In the genomic region with DNA sequence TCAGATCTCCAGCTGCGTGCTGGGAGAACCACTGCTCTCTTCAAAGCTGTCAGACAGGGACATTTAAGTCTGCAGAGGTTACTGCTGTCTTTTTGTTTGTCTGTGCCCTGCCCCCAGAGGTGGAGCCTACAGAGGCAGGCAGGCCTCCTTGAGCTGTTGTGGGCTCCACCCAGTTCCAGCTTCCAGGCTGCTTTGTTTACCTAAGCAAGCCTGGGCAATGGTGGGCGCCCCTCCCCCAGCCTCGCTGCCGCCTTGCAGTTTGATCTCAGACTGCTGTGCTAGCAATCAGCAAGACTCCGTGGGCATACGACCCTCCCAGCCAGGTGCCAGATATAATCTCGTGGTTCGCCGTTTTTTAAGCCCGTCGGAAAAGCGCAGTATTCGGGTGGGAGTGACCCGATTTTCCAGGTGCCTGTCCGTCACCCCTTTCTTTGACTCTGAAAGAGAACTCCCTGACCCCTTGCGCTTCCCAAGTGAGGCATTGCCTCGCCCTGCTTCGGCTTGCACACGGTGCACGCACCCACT, we compare ENCODE assay signal across 1 cellular context.
A peak's percentile ranks its signal among the peaks of the same experiment; 100 is the strongest.
TF ChIP-seq lines count a peak whose summit lies in the region.

No MANE protein-coding gene starts in this region.

TF ChIP-seq in HEK293, 187 proteins besides CTCF, POLR2A, EP300 and RAD21 (continued from another document):
- TF ChIP-seq ZNF341 (tag by site-specific recombination; IDR thresholded peaks at IDR 0.05; ENCODE audit: low read depth) = peak; percentile 59; the same call in 1 of the 2 replicates
- TF ChIP-seq EGR2 (tag by site-specific recombination; IDR thresholded peaks at IDR 0.05; ENCODE audit: low read depth) = peak; percentile 58
TF ChIP-seq in HEK293: peak in this region for 12; not testable (repeated sequence) for 175.
